In the genomic region with DNA sequence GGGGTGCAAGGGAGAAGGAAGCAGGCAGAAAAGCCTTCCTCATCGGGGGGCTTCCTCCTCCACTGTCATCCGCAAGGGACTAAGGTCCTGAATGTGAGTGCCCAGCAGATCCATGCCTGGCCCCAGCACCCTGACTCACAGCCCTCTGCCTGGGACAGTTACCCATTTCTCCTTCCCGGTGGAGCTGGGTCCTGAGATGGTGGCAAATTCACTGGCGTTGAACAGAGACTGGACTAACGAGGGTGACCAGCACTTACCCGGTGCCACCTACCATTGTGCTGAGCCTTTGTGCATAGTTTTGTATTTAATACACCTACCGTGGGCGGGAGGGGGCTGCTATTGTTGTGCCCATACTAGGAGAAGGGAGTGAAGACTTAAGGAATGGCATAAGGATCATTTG, we compare ENCODE assay signal across 13 cellular contexts. TPM values are rescaled to one million over a fixed set of nuclear protein-coding genes. Genes with fewer than 3 reads are reported as not detected.
DNase-seq lines count a peak whose midpoint lies in the region; FAIRE-seq and TF ChIP-seq lines count a peak whose summit lies in the region.
"Had no signal": no experiment of that assay in that cellular context is flagged by ENCODE, and none has a peak within 500 bp of the region (broad histone marks: within the 10 kb centered on the region; RNA-seq: fewer than 3 reads in every experiment).

No MANE protein-coding gene starts in this region.

- H2BK15ac ChIP-seq in H1 (ENCODE audit: low read length) = peak overlapping the region; percentile 67

- no peak overlapping the region for H3K9ac ChIP-seq in H1 (replicated peaks in 1 of 4; ENCODE audit: extremely low read depth in 1 of 4, low read depth in 3 of 4, low read length in 3 of 4)

- H4K20me1 ChIP-seq in H1 (replicated peaks in 1 of 2; ENCODE audit: control insufficient read depth in 1 of 2, insufficient read depth in 2 of 2, low read length in 2 of 2) = no peaks in the 10 kb centered on the region

- H3K56ac ChIP-seq in H1 (replicated peaks; ENCODE audit: insufficient read length, low read depth, low read length) = no peak overlapping the region

- H3K14ac ChIP-seq in H1 (ENCODE audit: insufficient read length) = no peak overlapping the region

- H3K4me1 ChIP-seq in H1 (replicated peaks in 1 of 4; ENCODE audit: control insufficient read depth in 3 of 4, insufficient read depth in 4 of 4, low read length in 3 of 4) = peaks cover 9 to 24% (median 13%) of the 10 kb centered on the region in 4 experiments

- no peaks in the 10 kb centered on the region for H3K79me2 ChIP-seq in H1 (ENCODE audit: control insufficient read depth in 1 of 2, insufficient read depth in 2 of 2, low read length in 2 of 2)

- peak overlapping the region; percentile 5; the same call in 1 of the 2 replicates for H2BK12ac ChIP-seq in H1 (ENCODE audit: low read depth, low read length)

- H3K79me1 ChIP-seq in H1 (ENCODE audit: low read depth, low read length) = no peaks in the 10 kb centered on the region

- H3K27me3 Mint-ChIP-seq in neural crest cell (ENCODE audit: low read depth) (peaks cover 52% of the 10 kb centered on the region), endothelial cell (ENCODE audit: unreplicated experiment) (peaks cover 9% of the 10 kb centered on the region), glutamatergic neuron (ENCODE audit: unreplicated experiment) (peaks cover 13% of the 10 kb centered on the region)

- H3K4ac ChIP-seq in H1 (replicated peaks; ENCODE audit: insufficient read length, low read depth, low read length) = no peak overlapping the region

- H3K36me3 Mint-ChIP-seq in neural crest cell (ENCODE audit: low read depth) (no peaks in the 10 kb centered on the region), endothelial cell (ENCODE audit: low read depth, unreplicated experiment) (peaks cover 6% of the 10 kb centered on the region), glutamatergic neuron (ENCODE audit: unreplicated experiment) (no peaks in the 10 kb centered on the region)
- H3K36me3 Mint-ChIP-seq: CD8-positive, alpha-beta memory T cell had no signal

- no peaks in the 10 kb centered on the region for H3K36me3 ChIP-seq in H1 (ENCODE audit: control insufficient read depth in 2 of 4, insufficient read depth in 4 of 4, low read length in 3 of 4)

- no peak for DNase-seq in H1 (ENCODE audit: low read depth in 1 of 2, low spot score in 2 of 2)
- no peak for DNase-seq in neural crest cell (ENCODE audit: low read depth, low spot score)
- no peak for DNase-seq in endothelial cell (ENCODE audit: low spot score)
- no peak for DNase-seq in glutamatergic neuron
- DNase-seq in C1 segment of cervical spinal cord (lab: John Stamatoyannopoulos, UW) = no peak
- DNase-seq in cerebellum (ENCODE audit: low spot score) = no peak
- DNase-seq: activated CD4-positive, alpha-beta T cell treated with anti-CD3 and anti-CD28 coated beads for 1 hour; CD8-positive, alpha-beta memory T cell; NCI-H2029 treated with DMSO at 0.1 percent for 48 hours; retina had no signal

- no peaks in the 10 kb centered on the region for H3K9me3 ChIP-seq in H1 (ENCODE audit: insufficient read depth in 2 of 2, low read depth in 1 of 2, low read length in 1 of 2)

- TF ChIP-seq CTCF in 22Rv1 (IDR thresholded peaks at IDR 0.05) (no peak), H1 (IDR thresholded peaks at IDR 0.05; ENCODE audit: control extremely low read depth in 1 of 3, insufficient read depth in 1 of 3, low read depth in 1 of 3, low read length in 3 of 3) (no peak), neural crest cell (conservative IDR thresholded peaks at IDR 0.05) (no peak), endothelial cell (IDR thresholded peaks at IDR 0.05; ENCODE audit: unreplicated experiment) (no peak), glutamatergic neuron (IDR thresholded peaks at IDR 0.05; ENCODE audit: partially characterized antibody, unreplicated experiment) (no peak)

- no peak overlapping the region for H2BK120ac ChIP-seq in H1 (replicated peaks; ENCODE audit: low read depth, low read length)

- TF ChIP-seq POLR2A in H1 (IDR thresholded peaks at IDR 0.05; ENCODE audit: control extremely low read depth in 1 of 2, low read depth in 2 of 2, low read length in 2 of 2) = no peak

- 88% methylated on average over 8 of the region's 8 CpGs; no CpG with 5 or more reads in 1 of the 2 experiments for WGBS in H1 (ENCODE audit: extremely low coverage in 1 of 2, insufficient coverage in 1 of 2, insufficient read length in 1 of 2, insufficient replicate concordance in 2 of 2, low coverage in 1 of 2, low lambda C conversion rate in 2 of 2, missing lambda C conversion rate in 1 of 2), 2 experiments

- H3K27ac ChIP-seq in 22Rv1 (peak overlapping the region; percentile 100), H1 (ENCODE audit: low read depth, low read length) (no peak overlapping the region)

- no peak overlapping the region for H4K5ac ChIP-seq in H1 (ENCODE audit: insufficient read length, low read depth, low read length)

- no peak for FAIRE-seq in H1 (lab: Jason Lieb, UNC)

- H2BK5ac ChIP-seq in H1 (ENCODE audit: low read depth, low read length) = peak overlapping the region; percentile 1; the same call in 1 of the 2 replicates

- peak overlapping the region; percentile 2 for H4K91ac ChIP-seq in H1 (replicated peaks; ENCODE audit: insufficient read length, low read length)

- TF ChIP-seq EP300 in Ishikawa (IDR thresholded peaks at IDR 0.05; ENCODE audit: borderline replicate concordance) (no peak), H1 (IDR thresholded peaks at IDR 0.05; ENCODE audit: borderline replicate concordance in 1 of 2, low read depth in 2 of 2, low read length in 2 of 2) (no peak)

- peak overlapping the region; percentile 40 for H2BK20ac ChIP-seq in H1 (ENCODE audit: low read length)

- 0 out of 2 replicates have a peak overlapping the region, but pooled peaks have one; percentile 6 for H3K18ac ChIP-seq in H1 (ENCODE audit: extremely low read depth, low read length)

- no peak overlapping the region for H3K23ac ChIP-seq in H1 (ENCODE audit: insufficient read length)

- H3K27ac Mint-ChIP-seq in neural crest cell (ENCODE audit: unreplicated experiment) (no peak overlapping the region), endothelial cell (ENCODE audit: unreplicated experiment) (no peak overlapping the region), glutamatergic neuron (ENCODE audit: unreplicated experiment) (no peak overlapping the region)

- CTCF ChIA-PET in H1 (lab: Charles Lee; ENCODE audit: partially characterized antibody) = interaction anchor here (0.9 to 10.4 kb wide), 20 partner anchors 9 to 368 kb away, joined by 3 to 433 read pairs (median 6); a partner anchor contains a TSS

- no peak overlapping the region for H4K8ac ChIP-seq in H1 (ENCODE audit: extremely low read depth, insufficient read depth, low read length)

- H2AK5ac ChIP-seq in H1 (ENCODE audit: low read depth, low read length) = 0 out of 2 replicates have a peak overlapping the region, but pooled peaks have one; percentile 17

- H3K9me3 Mint-ChIP-seq in neural crest cell (no peaks in the 10 kb centered on the region), endothelial cell (ENCODE audit: unreplicated experiment) (no peaks in the 10 kb centered on the region), glutamatergic neuron (ENCODE audit: unreplicated experiment) (peaks cover 3% of the 10 kb centered on the region)

- POLR2A ChIA-PET in H1 (lab: Charles Lee; ENCODE audit: partially characterized antibody) = interaction anchor here (0.6 to 3.5 kb wide), 9 partner anchors 12 to 221 kb away, joined by 3 to 33 read pairs (median 5); a partner anchor contains a TSS

- no peak; the same call in 1 of the 2 replicates for TF ChIP-seq RAD21 in Ishikawa (IDR thresholded peaks at IDR 0.05; ENCODE audit: low read depth)
- no peak for TF ChIP-seq RAD21 in H1 (IDR thresholded peaks at IDR 0.05 in 1 of 2, conservative IDR thresholded peaks at IDR 0.05 in 1 of 2; ENCODE audit: low read depth in 2 of 2, low read length in 2 of 2)

- H3K4me3 ChIP-seq in H1 (ENCODE audit: extremely low read depth in 1 of 4, insufficient read depth in 2 of 4, low read depth in 3 of 4, low read length in 4 of 4) = no peak overlapping the region

- no peak overlapping the region for H2AFZ ChIP-seq in H1 (ENCODE audit: low read length)

- no peak overlapping the region; a peak in 1 of 4 replicates for H3K4me2 ChIP-seq in H1 (ENCODE audit: insufficient read depth in 1 of 2, low read depth in 2 of 2, low read length in 2 of 2)

- peaks cover 2% of the 10 kb centered on the region for H3K23me2 ChIP-seq in H1 (ENCODE audit: low read depth, low read length)

- H3K4me3 Mint-ChIP-seq in neural crest cell (peak overlapping the region; percentile 32), endothelial cell (ENCODE audit: unreplicated experiment) (no peak overlapping the region), glutamatergic neuron (ENCODE audit: unreplicated experiment) (no peak overlapping the region)

- peaks cover 0 to 2% (median 0%) of the 10 kb centered on the region in 4 experiments; a peak in 2 of 7 replicates for H3K27me3 ChIP-seq in H1 (replicated peaks in 1 of 4; ENCODE audit: control insufficient read depth in 3 of 4, extremely low read depth in 1 of 4, insufficient read depth in 3 of 4, low read length in 3 of 4)

- H3K4me1 Mint-ChIP-seq in neural crest cell = peaks cover 11% of the 10 kb centered on the region
- peaks cover 34% of the 10 kb centered on the region for H3K4me1 Mint-ChIP-seq in endothelial cell (ENCODE audit: unreplicated experiment)
- no peaks in the 10 kb centered on the region for H3K4me1 Mint-ChIP-seq in glutamatergic neuron (ENCODE audit: low read depth, unreplicated experiment)

TF ChIP-seq in Ishikawa, 13 proteins besides CTCF, POLR2A, EP300 and RAD21:
- no peak for TF ChIP-seq TAF1 (IDR thresholded peaks at IDR 0.05; ENCODE audit: low read depth)
- peak; percentile 82 for TF ChIP-seq EGR1 (IDR thresholded peaks at IDR 0.05)

RNA-seq across cellular contexts. Expression of a gene that starts 30.9 kb away (rescaled TPM):
- total RNA-seq in H1 (2021; fragmentation: NEBNext Ultra II Directional; extraction: Animal tissue kit (Norgen Biotek cat#: 25700)) = 25.5 and 32.5 TPM in 2 replicates
- polyA plus RNA-seq in H1 (2011; rRNA removed) = 23.1 and 38.1 TPM in 2 replicates
- 30.4 TPM for polyA plus RNA-seq in H1 (2011; cell fraction: cytosol; rRNA removed)
- 49.3 TPM for polyA plus RNA-seq in H1 (2011; cell fraction: nucleus; rRNA removed)
- 22.6 to 29.6 TPM (median 26.3 TPM) in 4 replicates for polyA plus RNA-seq in H1 (2012, experiment 1 of 2)
- 28.8 TPM for polyA plus RNA-seq in H1 (2012, experiment 2 of 2)
- polyA plus RNA-seq in H1 (2013, experiment 1 of 2) = 18.8 TPM
- 18.5 TPM for polyA plus RNA-seq in H1 (2013, experiment 2 of 2)
- polyA minus RNA-seq in H1 (2011; rRNA and poly(A)+ RNA removed) = 22.1 and 28.7 TPM in 2 replicates
- polyA minus RNA-seq in H1 (2011; cell fraction: cytosol; rRNA and poly(A)+ RNA removed) = 17.8 TPM
- 17.7 TPM for polyA minus RNA-seq in H1 (2011; cell fraction: nucleus; rRNA and poly(A)+ RNA removed)
- 0.47 and 0.55 TPM in 2 replicates for total RNA-seq in neural crest cell
- 1.9 TPM for total RNA-seq in endothelial cell (ENCODE audit: unreplicated experiment)
- not detected for total RNA-seq in glutamatergic neuron (ENCODE audit: unreplicated experiment)
- total RNA-seq in cerebellum = 0.64 TPM
- total RNA-seq: CD8-positive, alpha-beta memory T cell; RPMI7951 had no signal
